Comparison of ENCODE assay signal across 8 cellular contexts in the genomic region with DNA sequence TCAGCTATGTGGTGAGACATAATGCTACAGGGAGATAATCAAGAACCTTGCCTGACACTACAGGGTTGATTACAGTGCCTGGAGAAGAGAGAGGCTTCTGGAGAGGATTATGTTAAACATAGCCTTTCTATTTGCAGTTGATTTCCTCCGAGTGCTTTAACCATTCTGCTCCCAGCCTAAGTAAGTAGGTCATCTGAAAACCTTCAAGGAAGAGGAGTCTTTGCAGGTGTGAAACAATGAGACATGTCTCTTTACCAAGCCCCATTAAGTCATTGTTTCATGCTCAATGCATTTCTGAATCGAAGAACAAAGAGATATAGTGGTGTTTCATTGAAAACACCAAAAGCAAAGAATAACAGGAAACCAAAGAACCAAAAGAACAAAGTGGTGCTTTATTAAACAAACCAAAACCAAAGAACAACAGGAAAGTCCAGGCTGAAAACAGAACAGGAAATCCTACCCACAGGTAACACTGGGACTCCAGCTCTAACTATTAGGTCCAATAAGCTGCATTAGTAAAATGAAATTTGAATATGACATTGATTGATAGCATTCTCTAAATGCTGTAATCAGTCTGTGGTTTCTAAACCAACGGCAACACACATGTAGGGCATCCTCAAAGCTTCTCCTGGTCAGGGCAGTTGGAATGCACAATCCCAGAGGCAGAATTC.
DNase-seq lines count a peak whose midpoint lies in the region; ATAC-seq and TF ChIP-seq lines count a peak whose summit lies in the region.

No MANE protein-coding gene starts in this region.

- H2BK20ac ChIP-seq in IMR-90 (ENCODE audit: low read depth, low read length) = no peak overlapping the region

- H2AFZ ChIP-seq in IMR-90 (replicated peaks; ENCODE audit: low read length, poor library complexity) = no peak overlapping the region
- H2AFZ ChIP-seq in neuronal stem cell (ENCODE audit: low read length) = no peak overlapping the region

- no CpG with 5 or more reads among the region's 3 CpGs for WGBS in IMR-90 (ENCODE audit: extremely low coverage in 2 of 2, insufficient read length in 1 of 2), 2 experiments
- no CpG with 5 or more reads among the region's 3 CpGs for WGBS in neuronal stem cell (ENCODE audit: extremely low coverage in 2 of 2, insufficient read length in 2 of 2, insufficient replicate concordance in 1 of 2), 2 donors

- no peak overlapping the region for H4K5ac ChIP-seq in IMR-90 (ENCODE audit: low read depth, low read length)

- H2AK5ac ChIP-seq in IMR-90 (ENCODE audit: low read depth, low read length) = no peak overlapping the region
- no peak overlapping the region for H2AK5ac ChIP-seq in neuronal stem cell (ENCODE audit: low read depth, low read length)

- TF ChIP-seq POLR2A in IMR-90 (IDR thresholded peaks at IDR 0.05; ENCODE audit: low read depth, low read length) = no peak

- POLR2A ChIA-PET in IMR-90 (lab: Charles Lee; ENCODE audit: unreplicated experiment) = no interaction called here

- H3K56ac ChIP-seq in IMR-90 (ENCODE audit: extremely low read depth, insufficient read depth, low read length) = no peak overlapping the region

- no peak overlapping the region for H4K8ac ChIP-seq in IMR-90 (ENCODE audit: low read depth in 2 of 2, low read length in 2 of 2)
- no peak overlapping the region for H4K8ac ChIP-seq in neuronal stem cell (ENCODE audit: low read depth, low read length)

- H3K27me3 ChIP-seq in BLaER1 treated with 17β-estradiol and CSF1 and Interleukin-3, amounts not matched to agents 10 nM and 100 nM = no peaks in the 10 kb centered on the region
- no peaks in the 10 kb centered on the region for H3K27me3 ChIP-seq in IMR-90 (ENCODE audit: control insufficient read depth, insufficient read depth, low read length)
- H3K27me3 ChIP-seq in neuronal stem cell (ENCODE audit: control insufficient read depth in 3 of 3, insufficient read depth in 3 of 3, low read depth in 1 of 3, low read length in 3 of 3) = peaks cover 0 to 3% (median 0%) of the 10 kb centered on the region in 3 experiments

- peaks cover 5 to 27% of the 10 kb centered on the region in 2 donors for H3K4me1 Mint-ChIP-seq in effector memory CD8-positive, alpha-beta T cell (ENCODE audit: low read depth in 2 of 2)

- no peaks in the 10 kb centered on the region for H4K20me1 ChIP-seq in BLaER1 treated with 17β-estradiol and CSF1 and Interleukin-3, amounts not matched to agents 10 nM and 100 nM
- H4K20me1 ChIP-seq in IMR-90 (ENCODE audit: insufficient read depth, low read length) = no peaks in the 10 kb centered on the region

- no peaks in the 10 kb centered on the region for H3K79me1 ChIP-seq in IMR-90 (ENCODE audit: low read depth in 1 of 2, low read length in 2 of 2)
- no peaks in the 10 kb centered on the region for H3K79me1 ChIP-seq in neuronal stem cell (ENCODE audit: low read depth, low read length)

- no peaks in the 10 kb centered on the region for H3K36me3 ChIP-seq in BLaER1 treated with 17β-estradiol and CSF1 and Interleukin-3, amounts not matched to agents 10 nM and 100 nM
- H3K36me3 ChIP-seq in IMR-90 (ENCODE audit: control insufficient read depth, insufficient read depth, low read length) (no peaks in the 10 kb centered on the region), neuronal stem cell (replicated peaks in 1 of 2; ENCODE audit: control insufficient read depth in 2 of 2, insufficient read depth in 2 of 2, low read length in 2 of 2) (no peaks in the 10 kb centered on the region)

- no peak for TF ChIP-seq RAD21 in IMR-90 (IDR thresholded peaks at IDR 0.05; ENCODE audit: low read length)

- in situ Hi-C loops in IMR-90 (cut with MboI; ENCODE audit: low sequenced_read_pairs) = no loop called here

- H3K9me1 ChIP-seq in IMR-90 (ENCODE audit: insufficient read depth, low read length) = peaks cover 3% of the 10 kb centered on the region; the same call in 1 of the 2 replicates

- H3K4ac ChIP-seq in IMR-90 (ENCODE audit: low read depth, low read length) = no peak overlapping the region
- H3K4ac ChIP-seq in neuronal stem cell (ENCODE audit: low read length) = no peak overlapping the region

- dilution Hi-C loops in IMR-90 (cut with HindIII; ENCODE audit: low sequenced_read_pairs, unreplicated experiment) = no loop called here

- ATAC-seq in GM21381 (IDR thresholded peaks at IDR 0.05; ENCODE audit: unreplicated experiment) (peak; percentile 85), IMR-90 (ENCODE audit: low read depth) (no peak), HG02970 (IDR thresholded peaks at IDR 0.05; ENCODE audit: low FRiP score, unreplicated experiment) (no peak)
- peak; percentile 86 for ATAC-seq in effector memory CD8-positive, alpha-beta T cell (replicated peaks)

- no peak overlapping the region for H2BK12ac ChIP-seq in neuronal stem cell (ENCODE audit: low read length)

- H3K18ac ChIP-seq in IMR-90 (ENCODE audit: low read depth, low read length) = no peak overlapping the region
- no peak overlapping the region for H3K18ac ChIP-seq in neuronal stem cell (ENCODE audit: low read length)

- H2BK120ac ChIP-seq in IMR-90 (ENCODE audit: low read depth, low read length) (no peak overlapping the region), neuronal stem cell (ENCODE audit: low read depth, low read length) (no peak overlapping the region)

- no peak overlapping the region for H3K27ac ChIP-seq in BLaER1 treated with 17β-estradiol and CSF1 and Interleukin-3, amounts not matched to agents 10 nM and 100 nM
- H3K27ac ChIP-seq in IMR-90 (ENCODE audit: insufficient read depth, low read length) (no peak overlapping the region), neuronal stem cell (replicated peaks; ENCODE audit: low read length) (no peak overlapping the region)

- no peak for DNase-seq in IMR-90
- no peak for DNase-seq in effector memory CD8-positive, alpha-beta T cell
- DNase-seq in neuronal stem cell (ENCODE audit: low spot score) = no peak
- no peak for DNase-seq in amygdala (lab: John Stamatoyannopoulos, UW)
- DNase-seq in activated CD4-positive, alpha-beta T cell treated with anti-CD3 and anti-CD28 coated beads for 48 hours = no peak

- H3K14ac ChIP-seq in IMR-90 (replicated peaks; ENCODE audit: low read depth, low read length) (peak overlapping the region; percentile 37; the same call in 1 of the 2 replicates), neuronal stem cell (ENCODE audit: low read length) (no peak overlapping the region)

- peak overlapping the region in 1 of 2 donors; percentile 63 for H3K27ac Mint-ChIP-seq in effector memory CD8-positive, alpha-beta T cell

- peaks cover 0 to 30% (median 19%) of the 10 kb centered on the region in 10 experiments; a peak in 16 of 20 replicates for H3K4me1 ChIP-seq in BLaER1 treated with 17β-estradiol and CSF1 and Interleukin-3, amounts not matched to agents 10 nM and 100 nM
- H3K4me1 ChIP-seq in IMR-90 (ENCODE audit: control insufficient read depth, insufficient read depth, low read length) (peaks cover 3% of the 10 kb centered on the region), neuronal stem cell (ENCODE audit: control insufficient read depth in 2 of 2, insufficient read depth in 1 of 2, low read depth in 1 of 2, low read length in 2 of 2) (peaks cover 10 to 12% of the 10 kb centered on the region in 2 donors)

- no peak for TF ChIP-seq CTCF in IMR-90 (conservative IDR thresholded peaks at IDR 0.05; ENCODE audit: low read depth, low read length)

- no peak overlapping the region for H2BK5ac ChIP-seq in IMR-90 (ENCODE audit: low read depth, low read length, poor library complexity, severe bottlenecking)
- H2BK5ac ChIP-seq in neuronal stem cell (ENCODE audit: low read length) = no peak overlapping the region

- CTCF ChIA-PET in IMR-90 (lab: Yijun Ruan, JAX) = no interaction called here

- H4K91ac ChIP-seq in IMR-90 (ENCODE audit: insufficient read depth, low read depth, low read length) (no peak overlapping the region), neuronal stem cell (ENCODE audit: low read depth, low read length, poor library complexity) (no peak overlapping the region)

- no peak overlapping the region; a peak in 2 of 20 replicates for H3K4me3 ChIP-seq in BLaER1 treated with 17β-estradiol and CSF1 and Interleukin-3, amounts not matched to agents 10 nM and 100 nM
- H3K4me3 ChIP-seq in IMR-90 (ENCODE audit: insufficient read depth, low read depth, low read length) (no peak overlapping the region), neuronal stem cell (ENCODE audit: low read length in 2 of 2) (no peak overlapping the region)

- H3K9me3 ChIP-seq in BLaER1 treated with 17β-estradiol and CSF1 and Interleukin-3, amounts not matched to agents 10 nM and 100 nM (replicated peaks in 1 of 11) = no peaks in the 10 kb centered on the region
- H3K9me3 ChIP-seq in IMR-90 (ENCODE audit: control insufficient read depth, insufficient read depth, low read length) (no peaks in the 10 kb centered on the region), neuronal stem cell (replicated peaks in 1 of 2; ENCODE audit: control insufficient read depth in 2 of 2, insufficient read depth in 1 of 2, low read depth in 1 of 2, low read length in 2 of 2) (no peaks in the 10 kb centered on the region)

- peaks cover 0 to 12% of the 10 kb centered on the region in 2 donors for H3K9me3 Mint-ChIP-seq in effector memory CD8-positive, alpha-beta T cell

- H3K36me3 Mint-ChIP-seq in effector memory CD8-positive, alpha-beta T cell (ENCODE audit: insufficient read depth) = no peaks in the 10 kb centered on the region

- H3K23ac ChIP-seq in IMR-90 (ENCODE audit: low read depth, low read length) = no peak overlapping the region
- no peak overlapping the region for H3K23ac ChIP-seq in neuronal stem cell (ENCODE audit: low read depth, low read length, poor library complexity)

- H3K27me3 Mint-ChIP-seq in effector memory CD8-positive, alpha-beta T cell = no peaks in the 10 kb centered on the region

- intact Hi-C loops in IMR-90 (cut with micrococcal nuclease) = no loop called here

- BruUV-seq in IMR-90 (replicated peaks; lab: Mats Ljungman, UMichigan) = no TSS peak

- H3K4me3 Mint-ChIP-seq in effector memory CD8-positive, alpha-beta T cell = peak overlapping the region in 1 of 2 donors; percentile 53

- no peak overlapping the region for H2BK15ac ChIP-seq in IMR-90 (ENCODE audit: low read depth, low read length)
- no peak overlapping the region for H2BK15ac ChIP-seq in neuronal stem cell (ENCODE audit: low read length)

- H3K4me2 ChIP-seq in BLaER1 treated with 17β-estradiol and CSF1 and Interleukin-3, amounts not matched to agents 10 nM and 100 nM = peak overlapping the region in 9 of 11 experiments; percentile 17 to 79 (median 60); a peak in 17 of 22 replicates
- H3K4me2 ChIP-seq in IMR-90 (ENCODE audit: low read depth, low read length) = no peak overlapping the region
- no peak overlapping the region for H3K4me2 ChIP-seq in neuronal stem cell (ENCODE audit: insufficient read depth, low read length, poor library complexity, severe bottlenecking)

- no peak overlapping the region for H2AK9ac ChIP-seq in IMR-90 (replicated peaks; ENCODE audit: low read depth, low read length, poor library complexity)

- no peak overlapping the region for H3K9ac ChIP-seq in BLaER1 treated with 17β-estradiol and CSF1 and Interleukin-3, amounts not matched to agents 10 nM and 100 nM
- H3K9ac ChIP-seq in IMR-90 (ENCODE audit: low read depth, low read length) (no peak overlapping the region), neuronal stem cell (ENCODE audit: low read depth, low read length, poor library complexity) (no peak overlapping the region)

TF ChIP-seq in IMR-90, 13 proteins besides CTCF, POLR2A, EP300 and RAD21 (continues in another document):
- TF ChIP-seq CHD1 (IDR thresholded peaks at IDR 0.05; ENCODE audit: low read depth, low read length) = no peak
- no peak for TF ChIP-seq BHLHE40 (IDR thresholded peaks at IDR 0.05; ENCODE audit: low read depth, low read length)

Comparison
In these comparisons a context has a peak if more than half of its experiments do, and no peak if none do; other contexts are left out.
1. H3K4me2 ChIP-seq: peak in BLaER1 treated with 17β-estradiol and CSF1 and Interleukin-3, amounts not matched to agents 10 nM and 100 nM (9 of 11); none in IMR-90 (single experiment) and neuronal stem cell (single experiment).
2. ATAC-seq: peak in GM21381 (single experiment) and effector memory CD8-positive, alpha-beta T cell (single experiment); none in IMR-90 (single experiment) and HG02970 (single experiment).